29 cellular contexts compared by ENCODE assay signal in the genomic region with DNA sequence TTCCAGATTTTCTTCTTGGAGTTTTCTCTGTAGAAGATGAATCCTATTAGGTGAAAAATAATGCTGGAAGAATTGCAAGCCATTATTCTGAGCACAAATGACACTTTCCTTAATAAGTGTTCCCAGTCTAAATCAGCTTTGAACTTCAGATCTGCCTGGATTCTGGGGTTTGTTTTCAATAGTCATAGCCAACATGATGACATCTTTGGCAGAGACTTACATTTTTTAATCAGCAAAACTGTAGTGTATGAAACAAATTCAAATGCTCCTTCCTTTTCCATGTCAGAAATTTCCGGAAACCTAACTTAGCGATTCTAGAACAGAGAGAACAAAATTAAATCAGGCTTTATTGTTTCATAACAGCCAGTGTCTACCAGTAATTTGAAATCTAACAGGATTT.
"Had no signal": no experiment of that assay in that cellular context is flagged by ENCODE, and none has a peak within 500 bp of the region (broad histone marks: within the 10 kb centered on the region; RNA-seq: fewer than 3 reads in every experiment).

No MANE protein-coding gene starts in this region.

- H3K9me3 Mint-ChIP-seq: endodermal cell, neural crest cell had no signal

- H3K4me1 Mint-ChIP-seq: memory B cell; natural killer cell; stimulated activated effector memory CD8-positive, alpha-beta T cell treated with anti-CD3 and anti-CD28 coated beads, Interleukin-12 subunit alpha, Interleukin-12 subunit beta, amount 100 ng/mL, for 72 hours had no signal

- H3K27ac ChIP-seq: dorsolateral prefrontal cortex, esophagus muscularis mucosa, heart right ventricle, left ventricle myocardium inferior, neutrophil, parathyroid adenoma, thoracic aorta, tibial nerve, upper lobe of left lung had no signal

- H3K27ac Mint-ChIP-seq: endodermal cell; memory B cell; natural killer cell; progenitor cell of endocrine pancreas; stimulated activated effector memory CD8-positive, alpha-beta T cell treated with anti-CD3 and anti-CD28 coated beads, Interleukin-12 subunit alpha, Interleukin-12 subunit beta, amount 100 ng/mL, for 72 hours had no signal

- H3K27me3 Mint-ChIP-seq: memory B cell, progenitor cell of endocrine pancreas had no signal

- H3K4me3 Mint-ChIP-seq: endodermal cell; memory B cell; natural killer cell; neural crest cell; stimulated activated effector memory CD8-positive, alpha-beta T cell treated with anti-CD3 and anti-CD28 coated beads, Interleukin-12 subunit alpha, Interleukin-12 subunit beta, amount 100 ng/mL, for 72 hours had no signal

- H3K36me3 Mint-ChIP-seq: memory B cell; natural killer cell; stimulated activated effector memory CD8-positive, alpha-beta T cell treated with anti-CD3 and anti-CD28 coated beads, Interleukin-12 subunit alpha, Interleukin-12 subunit beta, amount 100 ng/mL, for 72 hours had no signal

- H3K27me3 ChIP-seq: dorsolateral prefrontal cortex, esophagus muscularis mucosa, heart right ventricle, neutrophil, tibial nerve, upper lobe of left lung had no signal

- H3K9me3 ChIP-seq: esophagus muscularis mucosa, heart right ventricle, left ventricle myocardium inferior, neutrophil, thoracic aorta, tibial nerve, upper lobe of left lung had no signal

- ATAC-seq: heart right ventricle; left cardiac atrium; natural killer cell; sciatic nerve; stimulated activated effector memory CD8-positive, alpha-beta T cell treated with anti-CD3 and anti-CD28 coated beads, Interleukin-12 subunit alpha, Interleukin-12 subunit beta, amount 100 ng/mL, for 72 hours; stimulated activated naive CD8-positive, alpha-beta T cell treated with anti-CD3 and anti-CD28 coated beads, Interleukin-15, Interleukin-2, amounts not matched to agents 100 U/mL and 50 U/mL, for 24 hours had no signal

- H3K36me3 ChIP-seq: esophagus muscularis mucosa, heart right ventricle, left ventricle myocardium inferior, neutrophil, thoracic aorta, tibial nerve, upper lobe of left lung had no signal

- DNase-seq: caudate nucleus; dorsolateral prefrontal cortex; effector CD8-positive, alpha-beta T cell; endodermal cell; foreskin melanocyte; glutamatergic neuron; heart right ventricle; hippocampal formation; left cardiac atrium; left ventricle myocardium inferior; natural killer cell; stimulated activated CD4-positive, alpha-beta T cell treated with anti-CD3 and anti-CD28 coated beads, Interleukin-12 subunit alpha, Interleukin-12 subunit beta, amount 100 ng/mL, for 4 hours; stimulated activated CD4-positive, alpha-beta T cell treated with anti-CD3 and anti-CD28 coated beads, Interleukin-1b, Interleukin-23, amount 100 ng/mL, for 48 hours; stimulated activated CD4-positive, alpha-beta T cell treated with anti-CD3 and anti-CD28 coated beads, Interleukin-4, amount 100 ng/mL, for 1 hour; stimulated activated naive CD8-positive, alpha-beta T cell treated with anti-CD3 and anti-CD28 coated beads, Interleukin-15, Interleukin-2, amounts not matched to agents 100 U/mL and 50 U/mL, for 24 hours; substantia nigra; upper lobe of left lung had no signal

- H3K4me3 ChIP-seq: dorsolateral prefrontal cortex, esophagus muscularis mucosa, heart right ventricle, left ventricle myocardium inferior, lung, smooth muscle cell, thoracic aorta, tibial nerve, upper lobe of left lung had no signal

- H3K4me1 ChIP-seq: esophagus muscularis mucosa, heart right ventricle, left ventricle myocardium inferior, parathyroid adenoma, tibial nerve, upper lobe of left lung had no signal
